Comparison of ENCODE assay signal across 18 cellular contexts in the genomic region with DNA sequence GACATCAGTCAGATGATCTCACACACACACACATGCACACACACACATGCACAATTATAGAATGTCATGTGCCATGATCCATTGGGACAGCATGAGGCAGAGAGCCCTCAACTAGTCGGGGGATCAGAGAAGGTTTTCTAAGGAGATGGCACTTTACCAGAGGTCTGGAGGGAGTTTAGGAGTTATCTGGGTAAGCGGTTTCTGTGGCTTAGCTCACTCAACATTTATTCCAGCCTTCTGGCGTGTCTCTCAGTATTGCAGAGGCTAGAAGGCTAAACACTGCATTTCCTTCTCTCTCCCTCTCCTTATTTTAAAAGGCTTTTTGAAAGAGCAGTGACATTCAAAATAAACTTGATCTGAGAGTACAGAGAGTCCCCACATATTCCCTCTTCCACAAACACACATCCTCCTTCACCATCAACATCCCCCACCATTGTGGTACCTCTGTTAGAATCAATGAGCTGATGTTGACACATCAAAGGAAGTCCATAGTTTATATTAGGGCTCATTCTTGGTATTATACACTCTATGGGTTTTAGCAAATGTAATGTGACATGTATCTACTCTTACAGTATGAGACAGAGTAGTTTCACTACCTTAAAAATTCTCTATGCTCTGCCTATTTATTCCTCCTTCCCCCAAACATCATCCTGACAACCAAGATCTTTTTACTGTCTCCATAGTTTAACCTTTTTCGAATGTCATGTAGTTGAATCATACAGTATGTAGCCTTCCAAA. TPM values are rescaled to one million over a fixed set of nuclear protein-coding genes. Genes with fewer than 3 reads are reported as not detected.
"Had no signal": no experiment of that assay in that cellular context is flagged by ENCODE, and none has a peak within 500 bp of the region (broad histone marks: within the 10 kb centered on the region; RNA-seq: fewer than 3 reads in every experiment).

No MANE protein-coding gene starts in this region.

- DNase-seq: activated CD4-positive, alpha-beta T cell treated with anti-CD3 and anti-CD28 coated beads for 4 hours; activated CD8-positive, alpha-beta memory T cell treated with anti-CD3 and anti-CD28 coated beads, Interleukin-2, amount 50 U/mL, for 48 hours; activated CD8-positive, alpha-beta T cell treated with anti-CD3 and anti-CD28 coated beads, Interleukin-2, amount 10 ng/mL, durations not matched to agents 7 days and 5 days; activated naive CD4-positive, alpha-beta T cell treated with anti-CD3 and anti-CD28 coated beads, Interleukin-2, amount 10 ng/mL, durations not matched to agents 7 days and 5 days; central memory CD4-positive, alpha-beta T cell; effector CD8-positive, alpha-beta T cell; heart left ventricle; ovary; stimulated activated CD4-positive, alpha-beta T cell treated with anti-CD3 and anti-CD28 coated beads, Interleukin-2, amount 100 ng/mL, for 48 hours; uterus had no signal

- H3K4me1 Mint-ChIP-seq: activated naive CD4-positive, alpha-beta T cell treated with anti-CD3 and anti-CD28 coated beads, Interleukin-2, amount 10 ng/mL, durations not matched to agents 7 days and 5 days had no signal

- H3K27ac ChIP-seq: coronary artery, neural progenitor cell, ovary, thoracic aorta, uterus had no signal

- ATAC-seq: activated CD8-positive, alpha-beta T cell treated with anti-CD3 and anti-CD28 coated beads, Interleukin-2, amount 10 ng/mL, durations not matched to agents 7 days and 5 days had no signal

- H3K36me3 Mint-ChIP-seq: activated naive CD4-positive, alpha-beta T cell treated with anti-CD3 and anti-CD28 coated beads, Interleukin-2, amount 10 ng/mL, durations not matched to agents 7 days and 5 days; mesothelial cell of epicardium; neural progenitor cell had no signal

- H3K9me3 ChIP-seq: heart left ventricle, ovary, thoracic aorta, uterus had no signal

- H3K4me3 Mint-ChIP-seq: activated CD8-positive, alpha-beta T cell treated with anti-CD3 and anti-CD28 coated beads, Interleukin-2, amount 10 ng/mL, durations not matched to agents 7 days and 5 days; activated naive CD4-positive, alpha-beta T cell treated with anti-CD3 and anti-CD28 coated beads, Interleukin-2, amount 10 ng/mL, durations not matched to agents 7 days and 5 days; mesothelial cell of epicardium; neural progenitor cell; stimulated activated naive CD8-positive, alpha-beta T cell treated with anti-CD3 and anti-CD28 coated beads, Interleukin-15, Interleukin-2, amounts not matched to agents 100 ng/mL and 50 ng/mL, for 24 hours had no signal

- H3K4me1 ChIP-seq: heart left ventricle, uterus had no signal

- H3K4me2 ChIP-seq: neural progenitor cell had no signal

- H3K27me3 ChIP-seq: ovary, uterus had no signal

- H3K9ac ChIP-seq: neural progenitor cell had no signal

- H3K36me3 ChIP-seq: heart left ventricle, neural progenitor cell, ovary, thoracic aorta, uterus had no signal

- H3K27ac Mint-ChIP-seq: activated CD8-positive, alpha-beta T cell treated with anti-CD3 and anti-CD28 coated beads, Interleukin-2, amount 10 ng/mL, durations not matched to agents 7 days and 5 days; activated naive CD4-positive, alpha-beta T cell treated with anti-CD3 and anti-CD28 coated beads, Interleukin-2, amount 10 ng/mL, durations not matched to agents 7 days and 5 days; mesothelial cell of epicardium; neural progenitor cell; stimulated activated naive CD8-positive, alpha-beta T cell treated with anti-CD3 and anti-CD28 coated beads, Interleukin-15, Interleukin-2, amounts not matched to agents 100 ng/mL and 50 ng/mL, for 24 hours had no signal

- H2AFZ ChIP-seq: neural progenitor cell had no signal

- H3K4me3 ChIP-seq: coronary artery, heart left ventricle, neural progenitor cell, ovary, thoracic aorta, uterus had no signal

- H3K9me3 Mint-ChIP-seq: activated naive CD4-positive, alpha-beta T cell treated with anti-CD3 and anti-CD28 coated beads, Interleukin-2, amount 10 ng/mL, durations not matched to agents 7 days and 5 days; mesothelial cell of epicardium; neural progenitor cell; stimulated activated naive CD8-positive, alpha-beta T cell treated with anti-CD3 and anti-CD28 coated beads, Interleukin-15, Interleukin-2, amounts not matched to agents 100 ng/mL and 50 ng/mL, for 24 hours had no signal

RNA-seq across cellular contexts. Expression of a gene that starts 9.0 kb away (rescaled TPM):
- total RNA-seq: activated CD8-positive, alpha-beta T cell treated with anti-CD3 and anti-CD28 coated beads, Interleukin-2, amount 10 ng/mL, durations not matched to agents 7 days and 5 days; frontal cortex; kidney epithelial cell; myocyte had no signal
